In the genomic region with DNA sequence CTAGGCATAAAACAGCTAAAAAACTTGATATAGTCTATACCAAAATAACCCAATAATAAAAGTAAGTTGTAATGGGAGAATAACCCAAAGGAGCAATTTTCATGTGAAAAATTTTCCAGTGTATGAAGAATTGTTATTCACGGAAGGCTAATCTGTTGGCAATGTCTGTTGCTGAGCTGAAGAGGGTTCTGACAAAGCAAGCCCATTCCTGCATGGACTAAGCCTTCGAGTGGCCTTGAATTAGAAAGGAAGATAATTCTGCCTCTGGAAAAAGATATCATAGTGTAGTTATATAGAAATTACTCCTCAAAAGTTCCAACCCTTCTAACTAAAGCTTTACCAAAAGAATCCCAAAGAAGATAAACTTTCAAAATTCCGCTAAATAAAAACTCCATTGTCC, we compare ENCODE assay signal across 15 cellular contexts.
DNase-seq lines count a peak whose midpoint lies in the region; FAIRE-seq and TF ChIP-seq lines count a peak whose summit lies in the region.
"Had no signal": no experiment of that assay in that cellular context is flagged by ENCODE, and none has a peak within 500 bp of the region (broad histone marks: within the 10 kb centered on the region; RNA-seq: fewer than 3 reads in every experiment).

No MANE protein-coding gene starts in this region.

- TF ChIP-seq CTCF in keratinocyte (optimal IDR thresholded peaks at IDR 0.05 in 1 of 3, IDR thresholded peaks at IDR 0.05 in 1 of 3, conservative IDR thresholded peaks at IDR 0.05 in 1 of 3; ENCODE audit: extremely low read depth in 1 of 3, insufficient read depth in 2 of 3, low read length in 3 of 3), result no peak
- TF ChIP-seq CTCF in spleen (IDR thresholded peaks at IDR 0.05 in 8 of 11, conservative IDR thresholded peaks at IDR 0.05 in 3 of 11), result no peak

- H3K4me2 ChIP-seq in keratinocyte (ENCODE audit: control insufficient read depth, extremely low read depth, insufficient read depth, low read depth, low read length), result peak overlapping the region; percentile 3

- H3K4me3 ChIP-seq in SK-N-MC, result peak overlapping the region; percentile 71
- no peak overlapping the region for H3K4me3 ChIP-seq in keratinocyte (ENCODE audit: control insufficient read depth in 2 of 3, extremely low read depth in 1 of 3, insufficient read depth in 2 of 3, low read depth in 1 of 3, low read length in 3 of 3)
- no peak overlapping the region for H3K4me3 ChIP-seq in spleen
- H3K4me3 ChIP-seq: cardiac muscle cell, esophagus squamous epithelium had no signal

- H3K9me3 ChIP-seq in SK-N-MC (ENCODE audit: low read depth, low read length), result no peaks in the 10 kb centered on the region
- no peaks in the 10 kb centered on the region for H3K9me3 ChIP-seq in keratinocyte (ENCODE audit: control insufficient read depth, low read depth, low read length)
- no peaks in the 10 kb centered on the region for H3K9me3 ChIP-seq in spleen
- H3K9me3 ChIP-seq: Caco-2, esophagus squamous epithelium had no signal

- H3K9ac ChIP-seq in SK-N-MC (ENCODE audit: insufficient read length) (peak overlapping the region; percentile 71), keratinocyte (ENCODE audit: control insufficient read depth, extremely low read depth, insufficient read depth, low read length) (no peak overlapping the region)

- no peaks in the 10 kb centered on the region for H3K36me3 ChIP-seq in SK-N-MC (ENCODE audit: insufficient read depth, low read length)
- H3K36me3 ChIP-seq in keratinocyte (ENCODE audit: control insufficient read depth in 2 of 2, extremely low read depth in 1 of 2, insufficient read depth in 2 of 2, low read length in 2 of 2), result no peaks in the 10 kb centered on the region
- no peaks in the 10 kb centered on the region for H3K36me3 ChIP-seq in spleen
- H3K36me3 ChIP-seq: cardiac muscle cell, esophagus squamous epithelium had no signal

- H2AFZ ChIP-seq in keratinocyte (ENCODE audit: control insufficient read depth, low read length), result no peak overlapping the region

- no peaks in the 10 kb centered on the region for H3K9me1 ChIP-seq in keratinocyte (ENCODE audit: control insufficient read depth, extremely low read depth, insufficient read depth, low read length)

- no peak for TF ChIP-seq POLR2A in spleen (IDR thresholded peaks at IDR 0.05)

- no peak for FAIRE-seq in keratinocyte (lab: Jason Lieb, UNC)
- FAIRE-seq in frontal cortex (lab: Jason Lieb, UNC), result no peak

- dilution Hi-C loops in keratinocyte (cut with MboI; ENCODE audit: extremely low pct_ligation_motif_present, low sequenced_read_pairs), result no loop called here

- WGBS in spleen, 5 donors, result 58 to 75% (median 60%) methylated on average over 3 of the region's 3 CpGs

- H3K27ac ChIP-seq in SK-N-MC (peak overlapping the region; percentile 94), keratinocyte (ENCODE audit: control insufficient read depth, insufficient read depth, low read length) (no peak overlapping the region), spleen (peak overlapping the region in 7 of 8 donors; percentile 58 to 77 (median 62))
- H3K27ac ChIP-seq: 22Rv1, cardiac muscle cell had no signal

- H3K27me3 ChIP-seq in keratinocyte (ENCODE audit: control insufficient read depth, extremely low read depth, insufficient read depth, low read length) (no peaks in the 10 kb centered on the region), spleen (replicated peaks in 1 of 7) (no peaks in the 10 kb centered on the region)
- H3K27me3 ChIP-seq: cardiac muscle cell, esophagus squamous epithelium had no signal

- no peaks in the 10 kb centered on the region for H4K20me1 ChIP-seq in keratinocyte (ENCODE audit: control insufficient read depth, extremely low read depth, insufficient read depth, low read length)

- H3K79me2 ChIP-seq in keratinocyte (ENCODE audit: control insufficient read depth, insufficient read depth, low read length), result no peaks in the 10 kb centered on the region

- peak; percentile 8 for DNase-seq in DMS 273 (lab: John Stamatoyannopoulos, UW; ENCODE audit: unreplicated experiment)
- no peak for DNase-seq in DMS 273 treated with DMSO at 0.1 percent for 48 hours (lab: John Stamatoyannopoulos, UW)
- no peak for DNase-seq in SK-N-MC (ENCODE audit: low read depth, low spot score)
- DNase-seq in keratinocyte (ENCODE audit: low read depth, low spot score), result no peak
- DNase-seq in spleen, result no peak
- DNase-seq in cerebellum (ENCODE audit: low spot score), result no peak
- DNase-seq in frontal cortex (ENCODE audit: low spot score in 2 of 2), result no peak
- no peak for DNase-seq in stimulated activated CD4-positive, alpha-beta T cell treated with anti-CD3 and anti-CD28 coated beads, Interleukin-2, amount 100 ng/mL, for 48 hours
- DNase-seq: activated CD4-positive, alpha-beta T cell treated with anti-CD3 and anti-CD28 coated beads, Interleukin-2, amount 50 U/mL, for 4 hours; Caco-2; esophagus squamous epithelium; KG1; NCI-H2029 treated with DMSO at 0.1 percent for 48 hours had no signal

- intact Hi-C loops in spleen (cut with DNase I; ENCODE audit: low total_unique reads), result no loop called here

- H3K4me1 ChIP-seq in keratinocyte (ENCODE audit: control insufficient read depth, extremely low read depth, insufficient read depth, low read length) (peaks cover 8% of the 10 kb centered on the region), spleen (peaks cover 5 to 43% (median 28%) of the 10 kb centered on the region in 6 donors)
- H3K4me1 ChIP-seq: Caco-2 had no signal
